In genomic region chr5:172102913-172103629, GRCh38 we compare ENCODE assay signal across 8 cellular contexts.
DNase-seq lines count a peak whose midpoint lies in the region; ATAC-seq, FAIRE-seq and TF ChIP-seq lines count a peak whose summit lies in the region.

No MANE protein-coding gene starts in this region.

- TF ChIP-seq RAD21 in GM12878 (IDR thresholded peaks at IDR 0.05; ENCODE audit: insufficient read depth, low read depth, low read length): no peak

- H3K4me1 ChIP-seq in GM12878 (ENCODE audit: control insufficient read depth, insufficient read depth, low read length) (peaks cover 5% of the 10 kb centered on the region; the same call in 1 of the 2 replicates), kidney (ENCODE audit: control insufficient read depth in 1 of 2, insufficient read depth in 1 of 2, low read depth in 1 of 2, low read length in 2 of 2) (peaks cover 5 to 31% of the 10 kb centered on the region in 2 donors)

- H3K27ac ChIP-seq in GM12878 (ENCODE audit: control insufficient read depth, insufficient read depth) (no peak overlapping the region), kidney (ENCODE audit: low read depth in 2 of 2, low read length in 2 of 2) (peak overlapping the region; percentile 1 to 49)

- H3K4me3 ChIP-seq in GM12878 (no peak overlapping the region), kidney (ENCODE audit: low read length in 2 of 2) (no peak overlapping the region)

- no peaks in the 10 kb centered on the region for H3K27me3 ChIP-seq in GM12878 (replicated peaks in 1 of 2; ENCODE audit: control insufficient read depth in 2 of 2, insufficient read depth in 2 of 2, low read length in 1 of 2)

- DNase-seq in activated effector memory CD4-positive, alpha-beta T cell treated with anti-CD3 and anti-CD28 coated beads, Interleukin-2, amount 50 U/mL, for 16 hours: peak; percentile 62
- DNase-seq in activated effector memory CD4-positive, alpha-beta T cell treated with Interleukin-2 at 50 U/mL for 16 hours: no peak
- DNase-seq in GM12878 (ENCODE audit: low read depth, low spot score): no peak
- DNase-seq in kidney: peak; percentile 90
- peak; percentile 89 for DNase-seq in stromal cell of bone marrow (ENCODE audit: low read depth)
- DNase-seq in UCSD-AML1 (lab: John Stamatoyannopoulos, UW; ENCODE audit: unreplicated experiment): no peak

- intact Hi-C loops in GM12878 (cut with micrococcal nuclease; ENCODE audit: unreplicated experiment): loop anchor here (10.0 kb wide), 1 partner anchor 592 kb away; no protein-coding TSS in a partner anchor
- intact Hi-C loops in kidney (cut with DNase I): no loop called here

- SMC1A ChIA-PET in GM12878 (lab: Charles Lee; ENCODE audit: uncharacterized antibody, unreplicated experiment): interaction anchor here (0.9 to 10.6 kb wide), 2 partner anchors 20 to 84 kb away, joined by 3 to 165 read pairs; partner anchors contain the start of gene STK10

- H3K36me3 ChIP-seq in GM12878 (ENCODE audit: control insufficient read depth in 2 of 2, insufficient read depth in 2 of 2, low read length in 1 of 2) (peaks cover 43 to 56% of the 10 kb centered on the region in 2 experiments), kidney (ENCODE audit: control insufficient read depth in 1 of 2, insufficient read depth in 2 of 2, low read length in 2 of 2) (no peaks in the 10 kb centered on the region)

- WGBS in GM12878 (ENCODE audit: insufficient coverage, insufficient replicate concordance, low lambda C conversion rate, missing lambda C conversion rate): 89% methylated on average over 19 of the region's 21 CpGs

- in situ Hi-C loops in GM12878 (cut with MboI): no loop called here

- H3K79me2 ChIP-seq in GM12878 (ENCODE audit: control insufficient read depth, insufficient read depth, low read length): peaks cover 8% of the 10 kb centered on the region

- FAIRE-seq in GM12878 (lab: Jason Lieb, UNC) (no peak), kidney (lab: Jason Lieb, UNC) (no peak)

- TF ChIP-seq CTCF in GM12878 (IDR thresholded peaks at IDR 0.05 in 2 of 3, conservative IDR thresholded peaks at IDR 0.05 in 1 of 3; ENCODE audit: control insufficient read depth in 2 of 3, extremely low read depth in 1 of 3, insufficient read depth in 1 of 3, low read depth in 3 of 3, low read length in 3 of 3) (no peak), kidney (IDR thresholded peaks at IDR 0.05; ENCODE audit: borderline replicate concordance, extremely low read depth, insufficient read depth) (no peak)

- no peak for TF ChIP-seq POLR2A in GM12878 (IDR thresholded peaks at IDR 0.05; ENCODE audit: low read depth, low read length)

- POLR2A ChIA-PET in GM12878 (lab: Charles Lee): interaction anchor here (0.6 kb wide), 1 partner anchor 80 kb away, joined by 9 read pairs; no protein-coding TSS in a partner anchor

- RAD21 ChIA-PET in GM12878 (lab: Charles Lee; ENCODE audit: unreplicated experiment): interaction anchor here (5.0 kb wide), 1 partner anchor 85 kb away, joined by 67 read pairs; the partner anchor contains the start of gene STK10

- H3K9ac ChIP-seq in GM12878 (ENCODE audit: control insufficient read depth, insufficient read depth, low read length) (no peak overlapping the region), kidney (ENCODE audit: low read length in 2 of 2) (no peak overlapping the region)

- H3K9me3 ChIP-seq in GM12878 (replicated peaks; ENCODE audit: control insufficient read depth, insufficient read depth, low read length) (no peaks in the 10 kb centered on the region), kidney (ENCODE audit: control insufficient read depth in 1 of 2, low read length in 2 of 2) (no peaks in the 10 kb centered on the region)

- H4K20me1 ChIP-seq in GM12878 (ENCODE audit: control insufficient read depth, insufficient read depth): no peaks in the 10 kb centered on the region

- no peak overlapping the region for H2AFZ ChIP-seq in GM12878 (ENCODE audit: control insufficient read depth, low read depth, low read length)

- BruUV-seq in GM12878 (replicated peaks; lab: Mats Ljungman, UMichigan): TSS peak; percentile 4

- H3K4me2 ChIP-seq in GM12878 (ENCODE audit: control insufficient read depth, insufficient read depth): no peak overlapping the region

- ATAC-seq in GM12878 (no peak), HG02973 (IDR thresholded peaks at IDR 0.05; ENCODE audit: unreplicated experiment) (no peak), GM21515 (IDR thresholded peaks at IDR 0.05; ENCODE audit: unreplicated experiment) (no peak)

- CTCF ChIA-PET in GM12878 (lab: Yijun Ruan, JAX): interaction anchor here (0.9 to 9.7 kb wide), 4 partner anchors 84 to 267 kb away, joined by 3 to 162 read pairs (median 6); partner anchors contain the start of gene STK10

- TF ChIP-seq EP300 in GM12878 (IDR thresholded peaks at IDR 0.05; ENCODE audit: borderline replicate concordance in 1 of 2, control insufficient read depth in 1 of 2, low read depth in 2 of 2, low read length in 2 of 2): no peak

TF ChIP-seq in GM12878, 131 proteins besides CTCF, POLR2A, EP300 and RAD21 (continues in another document):
- TF ChIP-seq IKZF2 (IDR thresholded peaks at IDR 0.05) (no peak), STAT3 (IDR thresholded peaks at IDR 0.05; ENCODE audit: low read depth, low read length) (no peak), CUX1 (IDR thresholded peaks at IDR 0.05; ENCODE audit: insufficient replicate concordance, low read depth, low read length) (no peak), BHLHE40 (IDR thresholded peaks at IDR 0.05; ENCODE audit: borderline replicate concordance in 1 of 2, low read depth in 2 of 2, low read length in 1 of 2) (no peak), MAX (IDR thresholded peaks at IDR 0.05; ENCODE audit: low read depth, low read length) (no peak), MEF2A (IDR thresholded peaks at IDR 0.05; ENCODE audit: insufficient read depth, low read depth, low read length) (no peak), TCF12 (IDR thresholded peaks at IDR 0.05; ENCODE audit: low read depth, low read length) (no peak), SMARCA5 (IDR thresholded peaks at IDR 0.05) (no peak), ZNF274 (IDR thresholded peaks at IDR 0.05; ENCODE audit: insufficient read depth, insufficient read length) (no peak), CEBPB (IDR thresholded peaks at IDR 0.05; ENCODE audit: borderline replicate concordance in 1 of 2, low read depth in 2 of 2, low read length in 2 of 2) (no peak), RCOR1 (conservative IDR thresholded peaks at IDR 0.05; ENCODE audit: low read depth, low read length) (no peak)

Comparison
In these comparisons a context has a peak if more than half of its experiments do, and no peak if none do; other contexts are left out.
1. DNase-seq: peak in activated effector memory CD4-positive, alpha-beta T cell treated with anti-CD3 and anti-CD28 coated beads, Interleukin-2, amount 50 U/mL, for 16 hours (single experiment), kidney (single experiment) and stromal cell of bone marrow (single experiment); none in activated effector memory CD4-positive, alpha-beta T cell treated with Interleukin-2 at 50 U/mL for 16 hours (single experiment), GM12878 (single experiment) and UCSD-AML1 (single experiment).